Comparison of ENCODE assay signal across 8 cellular contexts in the genomic region with DNA sequence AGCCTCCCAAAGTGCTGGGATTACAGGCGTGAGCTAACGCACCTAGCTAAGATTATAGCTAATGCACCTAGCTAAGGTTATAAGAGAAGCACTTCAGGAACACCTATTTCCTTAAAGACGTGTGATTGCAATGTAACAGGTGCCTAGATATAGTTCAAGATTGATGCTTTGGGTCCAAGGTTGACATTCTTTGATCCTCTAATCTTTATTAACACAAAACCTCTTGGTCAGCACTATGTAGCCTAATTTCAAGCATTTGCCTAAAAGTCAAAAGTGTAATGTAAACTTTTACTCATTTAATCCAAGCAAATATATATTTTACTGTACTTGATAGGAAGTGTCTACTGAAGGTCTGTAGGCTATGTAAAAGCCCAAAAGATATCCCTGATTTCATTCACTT.
"Had no signal": no experiment of that assay in that cellular context is flagged by ENCODE, and none has a peak within 500 bp of the region (broad histone marks: within the 10 kb centered on the region; RNA-seq: fewer than 3 reads in every experiment).

No MANE protein-coding gene starts in this region.

- H2AFZ ChIP-seq: GM23248 had no signal

- ATAC-seq: HCT116 had no signal

- H3K4me3 ChIP-seq: GM23248, HAP-1 had no signal

- H3K27ac ChIP-seq: GM23248, HL-60 had no signal

- H3K9ac ChIP-seq: GM23248 had no signal

- H3K9me3 ChIP-seq: HAP-1 had no signal

- DNase-seq: GM23248, GOT3, H7, HFFc6, KBM-7 had no signal

- H3K4me1 ChIP-seq: HAP-1 had no signal
